20 cellular contexts compared by ENCODE assay signal in genomic region chr15:60935130-60935529, GRCh38.
DNase-seq lines count a peak whose midpoint lies in the region; ATAC-seq and TF ChIP-seq lines count a peak whose summit lies in the region.
"Had no signal": no experiment of that assay in that cellular context is flagged by ENCODE, and none has a peak within 500 bp of the region (broad histone marks: within the 10 kb centered on the region; RNA-seq: fewer than 3 reads in every experiment).

No MANE protein-coding gene starts in this region.

- H3K27ac ChIP-seq in caudate nucleus (ENCODE audit: low read depth, low read length) (peak overlapping the region; percentile 79), psoas muscle (peak overlapping the region; percentile 60), thoracic aorta (peak overlapping the region; percentile 10 to 56)
- H3K27ac ChIP-seq: adrenal gland, cardiac muscle cell, foreskin keratinocyte, uterus had no signal

- WGBS in psoas muscle, 3 donors = 6 to 32% (median 12%) methylated on average over 1 of the region's 1 CpG

- H3K4me3 ChIP-seq in fibroblast of the aortic adventitia (ENCODE audit: low read depth, low read length) (no peak overlapping the region), psoas muscle (no peak overlapping the region), thoracic aorta (no peak overlapping the region)
- H3K4me3 ChIP-seq: adrenal gland, cardiac muscle cell, dorsolateral prefrontal cortex, K562, uterus had no signal

- DNase-seq in caudate nucleus (lab: John Stamatoyannopoulos, UW) (peak in 5 of 61 donors; percentile 3 to 75 (median 36)), fibroblast of the aortic adventitia (ENCODE audit: low read depth) (peak; percentile 44), psoas muscle (no peak), thoracic aorta (ENCODE audit: low spot score) (no peak), AG08395 (ENCODE audit: low spot score) (no peak)
- DNase-seq: activated CD4-positive, alpha-beta memory T cell treated with anti-CD3 and anti-CD28 coated beads, Interleukin-2, amount 10 ng/mL, durations not matched to agents 7 days and 5 days; activated gamma-delta T cell treated with Interleukin-2 at 50 U/mL for 16 hours; activated T-cell treated with anti-CD3 and anti-CD28 coated beads for 4 hours; adrenal gland; kidney; MM.1S; NCI-H1694 treated with DMSO at 0.1 percent for 48 hours; retina; uterus had no signal

- H3K36me3 ChIP-seq in psoas muscle (ENCODE audit: insufficient read depth in 1 of 2, low read depth in 1 of 2) = no peaks in the 10 kb centered on the region
- no peaks in the 10 kb centered on the region for H3K36me3 ChIP-seq in thoracic aorta
- H3K36me3 ChIP-seq: adrenal gland, cardiac muscle cell, uterus had no signal

- intact Hi-C loops in psoas muscle (cut with DNase I) = loop anchor here in 1 of 2 donors (5.0 kb wide), 1 partner anchor 117 kb away; no protein-coding TSS in a partner anchor

- peak; percentile 50 to 83 (median 71) for ATAC-seq in psoas muscle
- ATAC-seq in thoracic aorta (ENCODE audit: insufficient number of reproducible peaks, low FRiP score, low read depth) = peak; percentile 32
- no peak for ATAC-seq in HG03342 (IDR thresholded peaks at IDR 0.05; ENCODE audit: unreplicated experiment)
- ATAC-seq in HG02870 (IDR thresholded peaks at IDR 0.05; ENCODE audit: unreplicated experiment) = no peak
- ATAC-seq: K562 had no signal

- H3K9me3 ChIP-seq in psoas muscle (no peaks in the 10 kb centered on the region), thoracic aorta (no peaks in the 10 kb centered on the region)
- H3K9me3 ChIP-seq: adrenal gland, uterus had no signal

- H3K4me1 ChIP-seq in psoas muscle (peaks cover 40% of the 10 kb centered on the region), thoracic aorta (ENCODE audit: control insufficient read depth in 1 of 2, low read depth in 2 of 2) (peaks cover 5 to 43% of the 10 kb centered on the region in 2 donors)
- H3K4me1 ChIP-seq: adrenal gland, uterus had no signal

- TF ChIP-seq CTCF in fibroblast of the aortic adventitia (IDR thresholded peaks at IDR 0.05; ENCODE audit: insufficient read depth, low read length) (no peak), psoas muscle (IDR thresholded peaks at IDR 0.05) (no peak), thoracic aorta (IDR thresholded peaks at IDR 0.05) (no peak)

- no peaks in the 10 kb centered on the region for H3K27me3 ChIP-seq in psoas muscle (ENCODE audit: insufficient read depth in 3 of 3, low read length in 2 of 3)
- H3K27me3 ChIP-seq in thoracic aorta (replicated peaks; ENCODE audit: insufficient read depth) = no peaks in the 10 kb centered on the region
- H3K27me3 ChIP-seq: adrenal gland, cardiac muscle cell, dorsolateral prefrontal cortex, foreskin keratinocyte, uterus had no signal

Comparison
In these comparisons a context has a peak if more than half of its experiments do, and no peak if none do; other contexts are left out.
1. ATAC-seq: peak in psoas muscle (4 of 4) and thoracic aorta (single experiment); none in HG03342 (single experiment) and HG02870 (single experiment).
2. Peak in every context shown above with its lines, with median percentiles within 50 percentile points of each other: H3K27ac ChIP-seq.